24 cellular contexts compared by ENCODE assay signal in the genomic region with DNA sequence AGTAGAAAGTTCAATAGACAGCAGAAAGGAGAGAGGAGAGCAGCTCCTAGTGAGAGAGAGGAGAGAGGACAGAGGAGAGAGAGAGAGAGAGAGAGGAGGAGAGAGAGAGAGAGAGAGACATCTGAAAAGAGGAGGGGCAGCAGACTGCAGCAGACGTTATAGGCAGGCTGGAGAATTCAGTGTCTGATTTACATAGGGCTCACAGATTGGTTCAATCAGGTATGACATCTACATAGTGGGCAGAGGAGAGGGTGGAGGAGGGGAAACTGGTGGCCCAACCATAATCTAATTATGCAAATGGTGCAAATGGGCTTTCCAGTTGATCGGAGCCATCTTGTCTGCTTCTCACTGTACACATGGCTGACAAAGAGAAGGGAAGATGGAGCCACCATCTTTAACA.
DNase-seq lines count a peak whose midpoint lies in the region; TF ChIP-seq lines count a peak whose summit lies in the region.
"Had no signal": no experiment of that assay in that cellular context is flagged by ENCODE, and none has a peak within 500 bp of the region (broad histone marks: within the 10 kb centered on the region; RNA-seq: fewer than 3 reads in every experiment).

No MANE protein-coding gene starts in this region.

- H3K18ac ChIP-seq in H9 (ENCODE audit: insufficient read length, low read depth, low read length): no peak overlapping the region

- H2BK5ac ChIP-seq in H9 (ENCODE audit: insufficient read length, low read length): no peak overlapping the region

- H3K36me3 ChIP-seq in neuron (ENCODE audit: insufficient read depth, low read length): no peaks in the 10 kb centered on the region
- H3K36me3 ChIP-seq: esophagus squamous epithelium, neutrophil had no signal

- no peak overlapping the region for H3K14ac ChIP-seq in H9 (ENCODE audit: insufficient read depth, low read length)

- no peak overlapping the region for H3T11ph ChIP-seq in H9 (ENCODE audit: low read length)

- H2AFZ ChIP-seq in H9 (ENCODE audit: low read length): no peak overlapping the region
- peak overlapping the region; percentile 14 for H2AFZ ChIP-seq in neuron (ENCODE audit: low read depth, low read length)

- no peak overlapping the region for H2BK20ac ChIP-seq in H9 (ENCODE audit: low read depth, low read length, poor library complexity, severe bottlenecking)

- no peak overlapping the region for H2AK5ac ChIP-seq in H9 (ENCODE audit: insufficient read length, low read length)

- WGBS in H9 (ENCODE audit: extremely low coverage, insufficient read length, low lambda C conversion rate): no CpG with 5 or more reads among the region's 2 CpGs

- no peaks in the 10 kb centered on the region for H3K4me1 Mint-ChIP-seq in H9
- H3K4me1 Mint-ChIP-seq in activated naive CD4-positive, alpha-beta T cell treated with anti-CD3 and anti-CD28 coated beads for 36 hours (ENCODE audit: low read depth): no peaks in the 10 kb centered on the region
- H3K4me1 Mint-ChIP-seq: activated CD4-positive, alpha-beta T cell treated with anti-CD3 and anti-CD28 coated beads for 36 hours; activated naive CD8-positive, alpha-beta T cell treated with anti-CD3 and anti-CD28 coated beads, Interleukin-2, amount 10 ng/mL, durations not matched to agents 7 days and 5 days; stimulated activated naive B cell treated with anti-CD40 and anti-IgM and Interleukin-4, amounts not matched to agents 10 μg/mL and 1 μg/mL and 100 μg/mL, for 72 hours; T-helper 17 cell had no signal

- no peaks in the 10 kb centered on the region for H3K79me1 ChIP-seq in H9 (ENCODE audit: insufficient read depth, low read depth, low read length, poor library complexity, severe bottlenecking)

- DNase-seq in H9 (no peak), NCI-H1048 (lab: John Stamatoyannopoulos, UW) (peak; percentile 19), RPMI7951 (ENCODE audit: low read depth) (peak; percentile 11), NCI-H1417 (lab: John Stamatoyannopoulos, UW) (no peak), NCI-H1417 treated with DMSO at 0.1 percent for 48 hours (lab: John Stamatoyannopoulos, UW) (no peak)
- no peak for DNase-seq in activated naive CD4-positive, alpha-beta T cell treated with anti-CD3 and anti-CD28 coated beads for 36 hours
- DNase-seq: activated CD4-positive, alpha-beta T cell treated with anti-CD3 and anti-CD28 coated beads for 36 hours; activated CD8-positive, alpha-beta memory T cell treated with anti-CD3 and anti-CD28 coated beads for 24 hours; activated effector memory CD4-positive, alpha-beta T cell treated with anti-CD3 and anti-CD28 coated beads, Interleukin-2, amount 50 U/mL, for 16 hours; activated naive CD8-positive, alpha-beta T cell treated with anti-CD3 and anti-CD28 coated beads, Interleukin-2, amount 10 ng/mL, durations not matched to agents 7 days and 5 days; activated T-cell treated with anti-CD3 and anti-CD28 coated beads, Interleukin-2, amount 50 U/mL, for 1 hour; caudate nucleus; esophagus squamous epithelium; foreskin melanocyte; left colon; NCI-H774; stimulated activated naive B cell treated with anti-CD40 and anti-IgM and Interleukin-4, amounts not matched to agents 10 μg/mL and 1 μg/mL and 100 μg/mL, for 72 hours; T-helper 17 cell; upper lobe of left lung had no signal

- no peaks in the 10 kb centered on the region for H3K27me3 Mint-ChIP-seq in H9 (ENCODE audit: low read depth)
- H3K27me3 Mint-ChIP-seq in activated naive CD4-positive, alpha-beta T cell treated with anti-CD3 and anti-CD28 coated beads for 36 hours (ENCODE audit: low read depth): no peaks in the 10 kb centered on the region
- H3K27me3 Mint-ChIP-seq: activated CD4-positive, alpha-beta T cell treated with anti-CD3 and anti-CD28 coated beads for 36 hours; activated naive CD8-positive, alpha-beta T cell treated with anti-CD3 and anti-CD28 coated beads, Interleukin-2, amount 10 ng/mL, durations not matched to agents 7 days and 5 days; IgD-negative memory B cell; stimulated activated naive B cell treated with anti-CD40 and anti-IgM and Interleukin-4, amounts not matched to agents 10 μg/mL and 1 μg/mL and 100 μg/mL, for 72 hours; T-helper 17 cell had no signal

- intact Hi-C loops in activated naive CD4-positive, alpha-beta T cell treated with anti-CD3 and anti-CD28 coated beads for 36 hours (cut with micrococcal nuclease): no loop called here

- no peak overlapping the region for H2BK15ac ChIP-seq in H9 (ENCODE audit: low read depth, low read length)

- no peak overlapping the region for H2BK12ac ChIP-seq in H9 (ENCODE audit: insufficient read length, low read depth, low read length)

- H4K20me1 ChIP-seq in H9 (ENCODE audit: control insufficient read depth, insufficient read depth, insufficient read length): no peaks in the 10 kb centered on the region

- no peak overlapping the region for H3K4me3 ChIP-seq in neuron (ENCODE audit: low read length)
- H3K4me3 ChIP-seq: esophagus squamous epithelium, SK-N-MC, upper lobe of left lung had no signal

- H3K4me1 ChIP-seq in H9 (ENCODE audit: insufficient read depth, low read length): no peaks in the 10 kb centered on the region
- no peaks in the 10 kb centered on the region for H3K4me1 ChIP-seq in neuron (ENCODE audit: insufficient read depth, low read length)
- H3K4me1 ChIP-seq: esophagus squamous epithelium, upper lobe of left lung had no signal

- peaks cover 4 to 5% of the 10 kb centered on the region in 2 experiments; a peak in 3 of 5 replicates for H3K9me3 Mint-ChIP-seq in H9
- H3K9me3 Mint-ChIP-seq in activated naive CD4-positive, alpha-beta T cell treated with anti-CD3 and anti-CD28 coated beads for 36 hours: peaks cover 2% of the 10 kb centered on the region

- H4K91ac ChIP-seq in H9 (ENCODE audit: insufficient read length, low read depth, low read length): no peak overlapping the region

- H4K8ac ChIP-seq in H9 (replicated peaks; ENCODE audit: insufficient read length, low read depth, low read length): no peak overlapping the region

- no peaks in the 10 kb centered on the region for H3K9me3 ChIP-seq in H9 (ENCODE audit: control insufficient read depth, low read depth, low read length)
- H3K9me3 ChIP-seq in neuron (ENCODE audit: low read length): no peaks in the 10 kb centered on the region
- H3K9me3 ChIP-seq: neutrophil had no signal

- H3K23ac ChIP-seq in H9 (ENCODE audit: insufficient read length, low read depth, low read length): no peak overlapping the region

- no peak for TF ChIP-seq CTCF in H9 (conservative IDR thresholded peaks at IDR 0.05)

- H3K27ac Mint-ChIP-seq in H9: peak overlapping the region in 2 of 3 experiments; percentile 10 to 32; a peak in 2 of 7 replicates
- H3K27ac Mint-ChIP-seq in activated naive CD4-positive, alpha-beta T cell treated with anti-CD3 and anti-CD28 coated beads for 36 hours: no peak overlapping the region
- H3K27ac Mint-ChIP-seq: activated CD4-positive, alpha-beta T cell treated with anti-CD3 and anti-CD28 coated beads for 36 hours; activated naive CD8-positive, alpha-beta T cell treated with anti-CD3 and anti-CD28 coated beads, Interleukin-2, amount 10 ng/mL, durations not matched to agents 7 days and 5 days; IgD-negative memory B cell; stimulated activated naive B cell treated with anti-CD40 and anti-IgM and Interleukin-4, amounts not matched to agents 10 μg/mL and 1 μg/mL and 100 μg/mL, for 72 hours; T-helper 17 cell had no signal

- CTCF ChIA-PET in activated naive CD4-positive, alpha-beta T cell treated with anti-CD3 and anti-CD28 coated beads for 36 hours (lab: Charles Lee): no interaction called here

- no peak overlapping the region for H3K9ac ChIP-seq in H9 (ENCODE audit: extremely low read depth, insufficient read length, low read length)

- H3K27ac ChIP-seq in H9 (ENCODE audit: insufficient read length, low read depth, low read length): no peak overlapping the region
- H3K27ac ChIP-seq: esophagus squamous epithelium, neutrophil, RWPE1, SK-N-MC, upper lobe of left lung had no signal

- H2BK120ac ChIP-seq in H9 (ENCODE audit: low read depth, low read length, poor library complexity, severe bottlenecking): no peak overlapping the region

- H3K4ac ChIP-seq in H9 (ENCODE audit: low read depth, low read length): no peak overlapping the region

- H4K5ac ChIP-seq in H9 (ENCODE audit: insufficient read length, low read depth, low read length): no peak overlapping the region

- H3K27me3 ChIP-seq in H9 (ENCODE audit: insufficient read depth, low read length) (no peaks in the 10 kb centered on the region), neuron (ENCODE audit: insufficient read depth, low read length) (no peaks in the 10 kb centered on the region)
- H3K27me3 ChIP-seq: esophagus squamous epithelium, neutrophil, upper lobe of left lung had no signal

- no peak overlapping the region for H3K56ac ChIP-seq in H9 (ENCODE audit: insufficient read length, low read depth, low read length)

- H3K23me2 ChIP-seq in H9 (ENCODE audit: insufficient read length, low read depth, low read length, poor library complexity, severe bottlenecking): no peaks in the 10 kb centered on the region

- no peak overlapping the region for H3K4me3 Mint-ChIP-seq in H9
- no peak overlapping the region for H3K4me3 Mint-ChIP-seq in activated naive CD4-positive, alpha-beta T cell treated with anti-CD3 and anti-CD28 coated beads for 36 hours
- H3K4me3 Mint-ChIP-seq: activated CD4-positive, alpha-beta T cell treated with anti-CD3 and anti-CD28 coated beads for 36 hours; activated naive CD8-positive, alpha-beta T cell treated with anti-CD3 and anti-CD28 coated beads, Interleukin-2, amount 10 ng/mL, durations not matched to agents 7 days and 5 days; IgD-negative memory B cell; stimulated activated naive B cell treated with anti-CD40 and anti-IgM and Interleukin-4, amounts not matched to agents 10 μg/mL and 1 μg/mL and 100 μg/mL, for 72 hours; T-helper 17 cell had no signal

- no peak overlapping the region for H3K4me2 ChIP-seq in H9 (ENCODE audit: insufficient read depth, insufficient read length, low read length)

- H3K79me2 ChIP-seq in H9 (ENCODE audit: insufficient read depth, low read length): no peaks in the 10 kb centered on the region

- H3K36me3 Mint-ChIP-seq in H9 (ENCODE audit: insufficient read depth in 1 of 3, low read depth in 3 of 3): peaks cover 0 to 6% (median 3%) of the 10 kb centered on the region in 3 experiments; a peak in 3 of 7 replicates
- H3K36me3 Mint-ChIP-seq in activated naive CD4-positive, alpha-beta T cell treated with anti-CD3 and anti-CD28 coated beads for 36 hours (ENCODE audit: low read depth): no peaks in the 10 kb centered on the region
- H3K36me3 Mint-ChIP-seq: activated naive CD8-positive, alpha-beta T cell treated with anti-CD3 and anti-CD28 coated beads, Interleukin-2, amount 10 ng/mL, durations not matched to agents 7 days and 5 days; IgD-negative memory B cell had no signal

Comparison
In these comparisons a context has a peak if more than half of its experiments do, and no peak if none do; other contexts are left out.
1. DNase-seq: peak in NCI-H1048 (single experiment) and RPMI7951 (single experiment); none in H9 (single experiment), NCI-H1417 (0 of 3), activated naive CD4-positive, alpha-beta T cell treated with anti-CD3 and anti-CD28 coated beads for 36 hours (single experiment) and NCI-H1417 treated with DMSO at 0.1 percent for 48 hours (single experiment).